ENCODE assay signal across 9 cellular contexts in genomic region chr3:12719541-12719940, GRCh38. TPM values are rescaled to one million over a fixed set of nuclear protein-coding genes. Genes with fewer than 3 reads are reported as not detected.
DNase-seq lines count a peak whose midpoint lies in the region; ATAC-seq and TF ChIP-seq lines count a peak whose summit lies in the region.
"Had no signal": no experiment of that assay in that cellular context is flagged by ENCODE, and none has a peak within 500 bp of the region (broad histone marks: within the 10 kb centered on the region; RNA-seq: fewer than 3 reads in every experiment).

No MANE protein-coding gene starts in this region.

- H3K27ac ChIP-seq in brain microvascular endothelial cell (no peak overlapping the region), vagina (no peak overlapping the region), caudate nucleus (ENCODE audit: low read depth, low read length) (no peak overlapping the region)

- H3K36me3 ChIP-seq in brain microvascular endothelial cell (replicated peaks): no peaks in the 10 kb centered on the region
- H3K36me3 ChIP-seq in vagina: no peaks in the 10 kb centered on the region

- peaks cover 7% of the 10 kb centered on the region for H3K4me1 Mint-ChIP-seq in activated naive CD8-positive, alpha-beta T cell (ENCODE audit: low read depth)
- H3K4me1 Mint-ChIP-seq in activated naive CD8-positive, alpha-beta T cell treated with anti-CD3 and anti-CD28 coated beads for 36 hours: peaks cover 6% of the 10 kb centered on the region
- peaks cover 7 to 18% (median 15%) of the 10 kb centered on the region in 3 donors for H3K4me1 Mint-ChIP-seq in naive B cell

- H3K4me3 Mint-ChIP-seq in activated naive CD8-positive, alpha-beta T cell: peak overlapping the region; percentile 77
- no peak overlapping the region for H3K4me3 Mint-ChIP-seq in activated naive CD8-positive, alpha-beta T cell treated with anti-CD3 and anti-CD28 coated beads for 36 hours
- peak overlapping the region in 7 of 8 donors; percentile 30 to 85 (median 66) for H3K4me3 Mint-ChIP-seq in naive B cell

- no peaks in the 10 kb centered on the region for H3K27me3 ChIP-seq in brain microvascular endothelial cell (replicated peaks)
- no peaks in the 10 kb centered on the region for H3K27me3 ChIP-seq in vagina

- DNase-seq in activated naive CD8-positive, alpha-beta T cell treated with anti-CD3 and anti-CD28 coated beads for 36 hours: no peak
- DNase-seq in brain microvascular endothelial cell: no peak
- no peak for DNase-seq in naive B cell
- DNase-seq in vagina (ENCODE audit: extremely low spot score in 2 of 2): no peak
- no peak for DNase-seq in posterior cingulate gyrus
- DNase-seq in caudate nucleus (lab: John Stamatoyannopoulos, UW): no peak
- DNase-seq in mucosa of gallbladder (ENCODE audit: low spot score): no peak

- TF ChIP-seq POLR2A in vagina (IDR thresholded peaks at IDR 0.05): no peak

- in situ Hi-C loops in brain microvascular endothelial cell (cut with HindIII; ENCODE audit: low pct_ligation_motif_present, low sequenced_read_pairs): no loop called here

- TF ChIP-seq CTCF in brain microvascular endothelial cell (IDR thresholded peaks at IDR 0.05; ENCODE audit: low read depth, low read length, missing control alignments) (no peak), vagina (IDR thresholded peaks at IDR 0.05) (no peak)

- H3K4me3 ChIP-seq in brain microvascular endothelial cell (ENCODE audit: low read depth, low read length): peak overlapping the region; percentile 29
- H3K4me3 ChIP-seq in vagina: peak overlapping the region; percentile 30 to 31

- no peak overlapping the region for H3K27ac Mint-ChIP-seq in activated naive CD8-positive, alpha-beta T cell
- H3K27ac Mint-ChIP-seq in activated naive CD8-positive, alpha-beta T cell treated with anti-CD3 and anti-CD28 coated beads for 36 hours: no peak overlapping the region
- H3K27ac Mint-ChIP-seq in naive B cell: peak overlapping the region; percentile 87 to 98 (median 90)

- H3K9me3 ChIP-seq in vagina: no peaks in the 10 kb centered on the region

- ATAC-seq in naive B cell (ENCODE audit: low read depth in 2 of 2): peak in 1 of 2 donors; percentile 19

- H3K27me3 Mint-ChIP-seq in activated naive CD8-positive, alpha-beta T cell: no peaks in the 10 kb centered on the region
- peaks cover 3% of the 10 kb centered on the region for H3K27me3 Mint-ChIP-seq in activated naive CD8-positive, alpha-beta T cell treated with anti-CD3 and anti-CD28 coated beads for 36 hours
- peaks cover 4 to 9% (median 9%) of the 10 kb centered on the region in 3 donors for H3K27me3 Mint-ChIP-seq in naive B cell

- no peaks in the 10 kb centered on the region for H3K9me3 Mint-ChIP-seq in activated naive CD8-positive, alpha-beta T cell (ENCODE audit: low read depth)
- H3K9me3 Mint-ChIP-seq in activated naive CD8-positive, alpha-beta T cell treated with anti-CD3 and anti-CD28 coated beads for 36 hours: no peaks in the 10 kb centered on the region
- no peaks in the 10 kb centered on the region for H3K9me3 Mint-ChIP-seq in naive B cell

- intact Hi-C loops in vagina (cut with DNase I) (no loop called here), posterior cingulate gyrus (cut with DNase I) (no loop called here)

- H3K36me3 Mint-ChIP-seq in activated naive CD8-positive, alpha-beta T cell: no peaks in the 10 kb centered on the region
- H3K36me3 Mint-ChIP-seq in activated naive CD8-positive, alpha-beta T cell treated with anti-CD3 and anti-CD28 coated beads for 36 hours: no peaks in the 10 kb centered on the region
- no peaks in the 10 kb centered on the region for H3K36me3 Mint-ChIP-seq in naive B cell

- H3K4me1 ChIP-seq in vagina: no peaks in the 10 kb centered on the region

RNA-seq across cellular contexts. Expression of gene TMEM40, which starts 39.5 kb away (rescaled TPM):
- total RNA-seq in activated naive CD8-positive, alpha-beta T cell treated with anti-CD3 and anti-CD28 coated beads for 36 hours: not detected
- polyA plus RNA-seq in naive B cell (ENCODE audit: low read depth in 6 of 6): 1 to 10 TPM in 4 of 6 donors, under 1 TPM in 1, not detected in 1; 0.92 to 2.7 (median 2.2) TPM
- total RNA-seq in vagina: 31.7 TPM
- total RNA-seq in mucosa of gallbladder: not detected
- total RNA-seq: RPMI7951 had no signal

RNA-seq across cellular contexts. Expression of gene RAF1, which starts 55.6 kb away (rescaled TPM):
- 10 to 100 TPM; 79.3 to 79.8 TPM for total RNA-seq in activated naive CD8-positive, alpha-beta T cell treated with anti-CD3 and anti-CD28 coated beads for 36 hours
- 10 to 100 TPM; 44.3 to 69.2 (median 59.5) TPM for polyA plus RNA-seq in naive B cell (ENCODE audit: low read depth in 6 of 6)
- total RNA-seq in vagina: 89.6 TPM
- 79.5 TPM for total RNA-seq in mucosa of gallbladder

Comparison
In these comparisons a context has a peak if more than half of its experiments do, and no peak if none do; other contexts are left out.
1. H3K27ac Mint-ChIP-seq: peak in naive B cell (6 of 6); none in activated naive CD8-positive, alpha-beta T cell (single experiment) and activated naive CD8-positive, alpha-beta T cell treated with anti-CD3 and anti-CD28 coated beads for 36 hours (single experiment).
2. RNA of gene TMEM40, which starts 39.5 kb away (total RNA-seq): 31.7 TPM in vagina (single experiment); not detected in activated naive CD8-positive, alpha-beta T cell treated with anti-CD3 and anti-CD28 coated beads for 36 hours and not detected in mucosa of gallbladder (single experiment); every median in the first group is over 10 times any median in the second.